ENCODE assay signal across 20 cellular contexts in the genomic region with DNA sequence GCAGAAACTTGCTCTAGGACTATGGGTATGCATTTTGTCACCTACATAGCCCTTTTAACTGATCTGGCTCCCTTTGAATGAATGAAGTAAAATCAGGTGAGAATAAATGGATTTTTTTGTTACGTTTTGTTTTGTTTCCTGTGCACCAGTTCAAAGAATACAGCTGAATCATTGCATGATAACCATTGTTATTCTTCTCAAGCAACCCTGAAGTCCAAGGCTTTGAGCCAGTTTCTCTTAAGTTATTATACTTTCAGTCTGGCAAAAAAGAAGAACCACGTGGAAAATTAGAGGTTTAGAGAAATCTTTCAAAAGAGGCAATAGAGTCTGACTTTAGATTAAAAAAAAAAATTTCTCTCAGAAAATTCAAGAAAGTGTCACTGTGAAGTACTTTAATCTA.
DNase-seq lines count a peak whose midpoint lies in the region; ATAC-seq and TF ChIP-seq lines count a peak whose summit lies in the region.
"Had no signal": no experiment of that assay in that cellular context is flagged by ENCODE, and none has a peak within 500 bp of the region (broad histone marks: within the 10 kb centered on the region; RNA-seq: fewer than 3 reads in every experiment).

No MANE protein-coding gene starts in this region.

- H3K36me3 Mint-ChIP-seq in activated T-cell treated with anti-CD3 and anti-CD28 coated beads, Interleukin-2, amount 50 U/mL, for 4 hours (ENCODE audit: insufficient read depth): no peaks in the 10 kb centered on the region
- H3K36me3 Mint-ChIP-seq: CD4-positive, CD25-positive, alpha-beta regulatory T cell; CD8-positive, alpha-beta memory T cell had no signal

- H3K9ac ChIP-seq in Loucy (ENCODE audit: low read depth, low read length, poor library complexity, severe bottlenecking) (no peak overlapping the region), adipocyte (ENCODE audit: low read length) (no peak overlapping the region)

- no peak for TF ChIP-seq CTCF in Loucy (conservative IDR thresholded peaks at IDR 0.05; ENCODE audit: low read length)
- TF ChIP-seq CTCF in astrocyte of the spinal cord (IDR thresholded peaks at IDR 0.05; ENCODE audit: low read depth, low read length): no peak

- ATAC-seq in HG02938 (IDR thresholded peaks at IDR 0.05; ENCODE audit: unreplicated experiment): no peak
- ATAC-seq in GM21381 (IDR thresholded peaks at IDR 0.05; ENCODE audit: unreplicated experiment): no peak
- ATAC-seq in activated T-cell treated with anti-CD3 and anti-CD28 coated beads, Interleukin-2, amount 50 U/mL, for 4 hours: no peak
- ATAC-seq: GM12878, GM23338 had no signal

- no peak overlapping the region for H3K4me2 ChIP-seq in Loucy (ENCODE audit: low read depth, low read length, poor library complexity, severe bottlenecking)
- H3K4me2 ChIP-seq: GM23338 had no signal

- no peaks in the 10 kb centered on the region for H3F3A ChIP-seq in Loucy (ENCODE audit: low read depth)

- no peak overlapping the region for H3K4me3 Mint-ChIP-seq in activated T-cell treated with anti-CD3 and anti-CD28 coated beads, Interleukin-2, amount 50 U/mL, for 4 hours
- H3K4me3 Mint-ChIP-seq: CD4-positive, CD25-positive, alpha-beta regulatory T cell; CD8-positive, alpha-beta memory T cell; GM23338 had no signal

- H2AFZ ChIP-seq in Loucy (ENCODE audit: low read length): 0 out of 2 replicates have a peak overlapping the region, but pooled peaks have one; percentile 22
- H2AFZ ChIP-seq: GM23338 had no signal

- in situ Hi-C loops in astrocyte of the spinal cord (cut with HindIII; ENCODE audit: low sequenced_read_pairs): no loop called here

- H3K79me2 ChIP-seq in Loucy (ENCODE audit: insufficient read depth, low read length): no peaks in the 10 kb centered on the region

- no peaks in the 10 kb centered on the region for H3K27me3 Mint-ChIP-seq in activated T-cell treated with anti-CD3 and anti-CD28 coated beads, Interleukin-2, amount 50 U/mL, for 4 hours (ENCODE audit: low read depth)
- H3K27me3 Mint-ChIP-seq: CD4-positive, CD25-positive, alpha-beta regulatory T cell; CD8-positive, alpha-beta memory T cell had no signal

- no peaks in the 10 kb centered on the region for H3K4me1 ChIP-seq in Loucy (ENCODE audit: insufficient read depth, low read length, poor library complexity, severe bottlenecking)
- H3K4me1 ChIP-seq in adipocyte (ENCODE audit: control insufficient read depth, insufficient read depth, low read length): no peaks in the 10 kb centered on the region
- H3K4me1 ChIP-seq: BE2C had no signal

- no peaks in the 10 kb centered on the region for H3K4me1 Mint-ChIP-seq in activated T-cell treated with anti-CD3 and anti-CD28 coated beads, Interleukin-2, amount 50 U/mL, for 4 hours (ENCODE audit: low read depth)
- H3K4me1 Mint-ChIP-seq: CD4-positive, CD25-positive, alpha-beta regulatory T cell; CD8-positive, alpha-beta memory T cell; GM23338 had no signal

- H3K9me2 ChIP-seq in Loucy (replicated peaks; ENCODE audit: low read depth, low read length): no peaks in the 10 kb centered on the region

- no peak overlapping the region for H3K4me3 ChIP-seq in Loucy (ENCODE audit: low read length, poor library complexity, severe bottlenecking)
- H3K4me3 ChIP-seq in adipocyte (ENCODE audit: low read length): no peak overlapping the region
- no peak overlapping the region for H3K4me3 ChIP-seq in astrocyte of the spinal cord (ENCODE audit: low read depth, low read length)
- H3K4me3 ChIP-seq: GM12878, GM23338 had no signal

- H3K36me3 ChIP-seq in Loucy (ENCODE audit: insufficient read depth, low read length) (no peaks in the 10 kb centered on the region), adipocyte (ENCODE audit: control insufficient read depth, insufficient read depth, low read length, severe bottlenecking) (no peaks in the 10 kb centered on the region)
- H3K36me3 ChIP-seq: BE2C had no signal

- peaks cover 26% of the 10 kb centered on the region for H3K9me3 Mint-ChIP-seq in activated T-cell treated with anti-CD3 and anti-CD28 coated beads, Interleukin-2, amount 50 U/mL, for 4 hours

- no peaks in the 10 kb centered on the region for H3K27me3 ChIP-seq in Loucy (ENCODE audit: insufficient read depth, low read length, poor library complexity, severe bottlenecking)
- H3K27me3 ChIP-seq in adipocyte (replicated peaks; ENCODE audit: control insufficient read depth, insufficient read depth, low read length): no peaks in the 10 kb centered on the region
- H3K27me3 ChIP-seq: BE2C had no signal

- H3K9me3 ChIP-seq in Loucy (ENCODE audit: insufficient read depth, low read depth, low read length) (no peaks in the 10 kb centered on the region), adipocyte (ENCODE audit: control insufficient read depth, low read length) (no peaks in the 10 kb centered on the region)
- H3K9me3 ChIP-seq: BE2C had no signal

- peak; percentile 46 for DNase-seq in adipocyte (ENCODE audit: low read depth)
- DNase-seq in astrocyte of the spinal cord (ENCODE audit: low read depth, low spot score): peak; percentile 21
- peak; percentile 17 for DNase-seq in pulmonary artery endothelial cell (ENCODE audit: low read depth, low spot score)
- DNase-seq in activated T-cell treated with anti-CD3 and anti-CD28 coated beads, Interleukin-2, amount 50 U/mL, for 4 hours: no peak
- DNase-seq: ACHN; BE2C; C1 segment of cervical spinal cord; CD4-positive, CD25-positive, alpha-beta regulatory T cell; CD8-positive, alpha-beta memory T cell; COR-L47; DMS 273 treated with DMSO at 0.1 percent for 48 hours; DMS53; DND-41; EL; HCEC 1CT had no signal

- no peaks in the 10 kb centered on the region for H4K20me1 ChIP-seq in Loucy (ENCODE audit: insufficient read depth, low read length, poor library complexity, severe bottlenecking)
